Comparison of ENCODE assay signal across 10 cellular contexts in the genomic region with DNA sequence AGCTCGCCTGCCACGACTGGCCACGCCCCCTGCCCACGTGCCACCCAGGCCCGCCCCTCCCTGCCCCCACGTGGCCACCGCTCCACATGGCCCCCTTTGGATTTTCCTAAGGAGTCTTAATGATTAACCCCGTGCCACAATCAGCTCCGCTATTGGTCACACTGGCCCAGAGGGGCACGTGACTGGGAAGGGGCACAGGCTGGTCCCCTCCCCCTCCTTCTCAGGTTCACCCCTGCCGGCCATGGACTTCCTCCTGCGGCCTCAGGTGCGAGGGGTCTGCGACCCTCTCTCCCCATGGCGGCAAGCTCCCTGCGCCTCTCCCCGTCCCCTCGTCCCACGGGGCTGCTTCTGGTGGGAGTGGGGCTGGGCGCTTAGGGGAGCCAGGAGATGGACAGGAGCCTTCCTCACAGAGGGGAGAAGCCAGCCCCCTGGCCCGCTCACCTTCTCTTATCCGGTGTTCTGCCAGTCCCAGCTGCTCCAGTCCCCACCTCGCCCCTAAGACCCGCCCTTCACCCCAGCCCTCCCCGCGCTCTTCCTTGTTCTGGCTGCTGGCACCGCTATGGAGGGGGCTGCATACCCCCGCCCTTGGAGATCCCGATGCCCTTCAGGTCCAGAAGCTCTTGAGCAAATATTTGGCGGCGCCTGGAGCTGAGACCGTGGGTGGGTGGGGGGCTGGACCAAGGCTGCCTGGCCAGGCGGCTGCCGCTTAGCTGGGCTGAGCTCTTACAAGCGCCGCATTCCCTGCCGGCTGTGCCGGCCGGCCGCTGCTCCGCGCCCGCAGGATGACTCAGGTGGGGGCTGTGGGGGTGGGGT. TPM values are rescaled to one million over a fixed set of nuclear protein-coding genes. Genes with fewer than 3 reads are reported as not detected.
DNase-seq lines count a peak whose midpoint lies in the region; ATAC-seq, FAIRE-seq and TF ChIP-seq lines count a peak whose summit lies in the region.
"Had no signal": no experiment of that assay in that cellular context is flagged by ENCODE, and none has a peak within 500 bp of the region (broad histone marks: within the 10 kb centered on the region; RNA-seq: fewer than 3 reads in every experiment).

No MANE protein-coding gene starts in this region.

- CTCF ChIA-PET in A549 (lab: Yijun Ruan, JAX) = interaction anchor here (1.3 to 5.7 kb wide), 12 partner anchors 10 to 164 kb away, joined by 3 to 64 read pairs (median 8); a partner anchor contains a TSS
- CTCF ChIA-PET in H1 (lab: Charles Lee; ENCODE audit: partially characterized antibody) = interaction anchor here (0.9 to 9.7 kb wide), 21 partner anchors 10 to 181 kb away, joined by 3 to 88 read pairs (median 4); a partner anchor contains a TSS

- peak overlapping the region; percentile 93 for H4K91ac ChIP-seq in H1 (replicated peaks; ENCODE audit: insufficient read length, low read length)

- H3K4ac ChIP-seq in H1 (replicated peaks; ENCODE audit: insufficient read length, low read depth, low read length) = no peak overlapping the region
- no peak overlapping the region for H3K4ac ChIP-seq in mesendoderm (ENCODE audit: low read depth, low read length)

- no peak for TF ChIP-seq CTCF in A549 (IDR thresholded peaks at IDR 0.05)
- TF ChIP-seq CTCF in Loucy (conservative IDR thresholded peaks at IDR 0.05; ENCODE audit: low read length) = no peak
- no peak for TF ChIP-seq CTCF in H1 (IDR thresholded peaks at IDR 0.05; ENCODE audit: control extremely low read depth in 1 of 3, insufficient read depth in 1 of 3, low read depth in 1 of 3, low read length in 3 of 3)
- TF ChIP-seq CTCF in MM.1S (IDR thresholded peaks at IDR 0.05; ENCODE audit: low read length) = no peak

- peaks cover 25% of the 10 kb centered on the region; the same call in 1 of the 2 replicates for H3K36me3 ChIP-seq in Loucy (ENCODE audit: insufficient read depth, low read length)
- peaks cover 3 to 28% (median 14%) of the 10 kb centered on the region in 4 experiments; a peak in 6 of 8 replicates for H3K36me3 ChIP-seq in H1 (ENCODE audit: control insufficient read depth in 2 of 4, insufficient read depth in 4 of 4, low read length in 3 of 4)
- H3K36me3 ChIP-seq in mesendoderm (ENCODE audit: control insufficient read depth, insufficient read depth, low read length) = peaks cover 2% of the 10 kb centered on the region
- no peaks in the 10 kb centered on the region for H3K36me3 ChIP-seq in MM.1S (replicated peaks; ENCODE audit: insufficient read depth, low read length)

- POLR2A ChIA-PET in A549 (lab: Yijun Ruan, JAX) = interaction anchor here (0.5 to 2.2 kb wide), 9 partner anchors 8 to 85 kb away, joined by 3 to 20 read pairs (median 6); a partner anchor contains a TSS
- POLR2A ChIA-PET in H1 (lab: Charles Lee; ENCODE audit: partially characterized antibody) = interaction anchor here (0.7 to 7.9 kb wide), 15 partner anchors 8 to 190 kb away, joined by 3 to 77 read pairs (median 5); a partner anchor contains a TSS

- H2AK5ac ChIP-seq in H1 (ENCODE audit: low read depth, low read length) = no peak overlapping the region; the same call in 1 of the 2 replicates
- no peak overlapping the region for H2AK5ac ChIP-seq in mesendoderm (ENCODE audit: low read length)

- H2AFZ ChIP-seq in Loucy (ENCODE audit: low read length) (no peak overlapping the region), H1 (ENCODE audit: low read length) (no peak overlapping the region), MM.1S (ENCODE audit: low read length) (no peak overlapping the region)

- H3K79me2 ChIP-seq in Loucy (ENCODE audit: insufficient read depth, low read length) = peaks cover 29% of the 10 kb centered on the region
- peaks cover 0 to 8% of the 10 kb centered on the region in 2 experiments; a peak in 1 of 4 replicates for H3K79me2 ChIP-seq in H1 (ENCODE audit: control insufficient read depth in 1 of 2, insufficient read depth in 2 of 2, low read length in 2 of 2)
- no peaks in the 10 kb centered on the region for H3K79me2 ChIP-seq in mesendoderm (ENCODE audit: control insufficient read depth, insufficient read depth, low read length)
- peaks cover 33% of the 10 kb centered on the region for H3K79me2 ChIP-seq in MM.1S (ENCODE audit: low read length)

- H4K20me1 ChIP-seq in Loucy (ENCODE audit: insufficient read depth, low read length, poor library complexity, severe bottlenecking) (peaks cover 28% of the 10 kb centered on the region), H1 (replicated peaks in 1 of 2; ENCODE audit: control insufficient read depth in 1 of 2, insufficient read depth in 2 of 2, low read length in 2 of 2) (peaks cover 5 to 9% of the 10 kb centered on the region in 2 experiments), MM.1S (ENCODE audit: insufficient read depth, low read length) (no peaks in the 10 kb centered on the region)

- H3K56ac ChIP-seq in H1 (replicated peaks; ENCODE audit: insufficient read length, low read depth, low read length) (peak overlapping the region; percentile 65), mesendoderm (ENCODE audit: low read length) (peak overlapping the region; percentile 89)

- H3K9me2 ChIP-seq in Loucy (replicated peaks; ENCODE audit: low read depth, low read length) = no peaks in the 10 kb centered on the region
- no peaks in the 10 kb centered on the region for H3K9me2 ChIP-seq in MM.1S (replicated peaks; ENCODE audit: insufficient read depth, low read length)

- H3K9ac ChIP-seq in Loucy (ENCODE audit: low read depth, low read length, poor library complexity, severe bottlenecking) = no peak overlapping the region
- H3K9ac ChIP-seq in H1 (replicated peaks in 1 of 4; ENCODE audit: extremely low read depth in 1 of 4, low read depth in 3 of 4, low read length in 3 of 4) = peak overlapping the region in 2 of 4 experiments; percentile 20 to 28; a peak in 2 of 7 replicates
- peak overlapping the region; percentile 76 for H3K9ac ChIP-seq in mesendoderm (ENCODE audit: low read length)
- H3K9ac ChIP-seq in MM.1S (ENCODE audit: low read length) = no peak overlapping the region

- no peak overlapping the region for H3K14ac ChIP-seq in H1 (ENCODE audit: insufficient read length)

- peak overlapping the region; percentile 87; the same call in 1 of the 2 replicates for H2BK5ac ChIP-seq in H1 (ENCODE audit: low read depth, low read length)
- H2BK5ac ChIP-seq in mesendoderm (ENCODE audit: low read length) = no peak overlapping the region

- H3K4me3 ChIP-seq in A549 (peak overlapping the region; percentile 86), Loucy (ENCODE audit: low read length, poor library complexity, severe bottlenecking) (peak overlapping the region; percentile 93), H1 (ENCODE audit: extremely low read depth in 1 of 4, insufficient read depth in 2 of 4, low read depth in 3 of 4, low read length in 4 of 4) (peak overlapping the region; percentile 36 to 91 (median 46)), mesendoderm (ENCODE audit: low read length) (peak overlapping the region; percentile 20), MM.1S (ENCODE audit: low read length) (no peak overlapping the region)

- H3K27me3 ChIP-seq in Loucy (ENCODE audit: insufficient read depth, low read length, poor library complexity, severe bottlenecking) = no peaks in the 10 kb centered on the region
- peaks cover 0 to 2% (median 0%) of the 10 kb centered on the region in 4 experiments; a peak in 2 of 7 replicates for H3K27me3 ChIP-seq in H1 (replicated peaks in 1 of 4; ENCODE audit: control insufficient read depth in 3 of 4, extremely low read depth in 1 of 4, insufficient read depth in 3 of 4, low read length in 3 of 4)
- H3K27me3 ChIP-seq in mesendoderm (ENCODE audit: insufficient read depth, low read length, poor library complexity) = no peaks in the 10 kb centered on the region
- H3K27me3 ChIP-seq in MM.1S (replicated peaks; ENCODE audit: insufficient read depth, low read length) = no peaks in the 10 kb centered on the region

- no peak overlapping the region for H3K23ac ChIP-seq in H1 (ENCODE audit: insufficient read length)
- H3K23ac ChIP-seq in mesendoderm (ENCODE audit: low read length) = peak overlapping the region; percentile 99

- peaks cover 37% of the 10 kb centered on the region for H3K4me1 ChIP-seq in A549
- H3K4me1 ChIP-seq in Loucy (ENCODE audit: insufficient read depth, low read length, poor library complexity, severe bottlenecking) = peaks cover 22% of the 10 kb centered on the region
- peaks cover 12 to 37% (median 32%) of the 10 kb centered on the region in 4 experiments for H3K4me1 ChIP-seq in H1 (replicated peaks in 1 of 4; ENCODE audit: control insufficient read depth in 3 of 4, insufficient read depth in 4 of 4, low read length in 3 of 4)
- peaks cover 18% of the 10 kb centered on the region for H3K4me1 ChIP-seq in mesendoderm (ENCODE audit: control insufficient read depth, low read depth, low read length)
- H3K4me1 ChIP-seq in MM.1S (ENCODE audit: low read length) = no peaks in the 10 kb centered on the region

- peak overlapping the region; percentile 89 for H4K5ac ChIP-seq in H1 (ENCODE audit: insufficient read length, low read depth, low read length)
- no peak overlapping the region for H4K5ac ChIP-seq in mesendoderm (ENCODE audit: low read length)

- H3K9me3 ChIP-seq in A549 = no peaks in the 10 kb centered on the region
- no peaks in the 10 kb centered on the region for H3K9me3 ChIP-seq in Loucy (ENCODE audit: insufficient read depth, low read depth, low read length)
- H3K9me3 ChIP-seq in H1 (ENCODE audit: insufficient read depth in 2 of 2, low read depth in 1 of 2, low read length in 1 of 2) = no peaks in the 10 kb centered on the region
- no peaks in the 10 kb centered on the region for H3K9me3 ChIP-seq in MM.1S (replicated peaks; ENCODE audit: insufficient read depth, low read length)

- DNase-seq in A549 (ENCODE audit: low read depth in 1 of 2, low spot score in 1 of 2) (peak; percentile 97 to 98), H1 (ENCODE audit: low read depth in 1 of 2, low spot score in 2 of 2) (peak; percentile 92 to 95), mesendoderm (peak; percentile 99), MM.1S (no peak), superior temporal gyrus (ENCODE audit: extremely low spot score) (no peak), NCI-H2196 treated with DMSO at 0.1 percent for 48 hours (lab: John Stamatoyannopoulos, UW; ENCODE audit: unreplicated experiment) (no peak)
- DNase-seq in activated naive CD4-positive, alpha-beta T cell treated with Interleukin-2 at 50 U/mL for 16 hours = no peak
- DNase-seq: activated CD4-positive, alpha-beta T cell treated with anti-CD3 and anti-CD28 coated beads, Interleukin-2, amount 50 U/mL, for 4 hours; naive thymus-derived CD8-positive, alpha-beta T cell had no signal

- peak overlapping the region; percentile 84; the same call in 1 of the 2 replicates for H2BK12ac ChIP-seq in H1 (ENCODE audit: low read depth, low read length)

- H2BK20ac ChIP-seq in H1 (ENCODE audit: low read length) = no peak overlapping the region

- peak; percentile 8 to 55; a peak in 5 of 6 replicates for ATAC-seq in A549
- ATAC-seq: naive thymus-derived CD8-positive, alpha-beta T cell had no signal

- H3K79me1 ChIP-seq in H1 (ENCODE audit: low read depth, low read length) (peaks cover 6% of the 10 kb centered on the region; the same call in 1 of the 2 replicates), mesendoderm (ENCODE audit: low read length) (peaks cover 6% of the 10 kb centered on the region)

- peaks cover 25% of the 10 kb centered on the region for H3K23me2 ChIP-seq in H1 (ENCODE audit: low read depth, low read length)

- TF ChIP-seq POLR2A in A549 (IDR thresholded peaks at IDR 0.05; ENCODE audit: low read length) (peak; percentile 31), H1 (IDR thresholded peaks at IDR 0.05; ENCODE audit: control extremely low read depth in 1 of 2, low read depth in 2 of 2, low read length in 2 of 2) (peak in 1 of 2 experiments; percentile 62; a peak in 2 of 3 replicates)

- WGBS in A549 (ENCODE audit: missing lambda C conversion rate) = 4% methylated on average over 10 of the region's 43 CpGs
- WGBS in H1 (ENCODE audit: extremely low coverage in 1 of 2, insufficient coverage in 1 of 2, insufficient read length in 1 of 2, insufficient replicate concordance in 2 of 2, low coverage in 1 of 2, low lambda C conversion rate in 2 of 2, missing lambda C conversion rate in 1 of 2), 2 experiments = 1% methylated on average over 33 of the region's 43 CpGs; no CpG with 5 or more reads in 1 of the 2 experiments
- no CpG with 5 or more reads among the region's 43 CpGs for WGBS in mesendoderm (ENCODE audit: extremely low coverage, insufficient coverage, low lambda C conversion rate)

- TF ChIP-seq RAD21 in A549 (conservative IDR thresholded peaks at IDR 0.05 in 1 of 2, IDR thresholded peaks at IDR 0.05 in 1 of 2) (no peak), H1 (IDR thresholded peaks at IDR 0.05 in 1 of 2, conservative IDR thresholded peaks at IDR 0.05 in 1 of 2; ENCODE audit: low read depth in 2 of 2, low read length in 2 of 2) (no peak)

- TF ChIP-seq EP300 in A549 (IDR thresholded peaks at IDR 0.05) (no peak), H1 (IDR thresholded peaks at IDR 0.05; ENCODE audit: borderline replicate concordance in 1 of 2, low read depth in 2 of 2, low read length in 2 of 2) (peak in 1 of 2 experiments; percentile 19; a peak in 1 of 3 replicates)

- peak overlapping the region; percentile 83; the same call in 1 of the 2 replicates for H4K8ac ChIP-seq in H1 (ENCODE audit: extremely low read depth, insufficient read depth, low read length)
- H4K8ac ChIP-seq in mesendoderm (ENCODE audit: low read depth, low read length) = no peak overlapping the region

- peak overlapping the region; percentile 99 for H3K27ac ChIP-seq in A549
- peak overlapping the region; percentile 69; the same call in 1 of the 2 replicates for H3K27ac ChIP-seq in H1 (ENCODE audit: low read depth, low read length)
- peak overlapping the region; percentile 14 for H3K27ac ChIP-seq in mesendoderm (ENCODE audit: low read depth, low read length)
- no peak overlapping the region for H3K27ac ChIP-seq in MM.1S (ENCODE audit: low read length)

- FAIRE-seq in A549 (lab: Jason Lieb, UNC) (no peak), H1 (lab: Jason Lieb, UNC) (no peak)

- H3K18ac ChIP-seq in H1 (ENCODE audit: extremely low read depth, low read length) (peak overlapping the region; percentile 95), mesendoderm (ENCODE audit: low read length) (peak overlapping the region; percentile 46)

- H3K4me2 ChIP-seq in A549 = peak overlapping the region; percentile 92
- peak overlapping the region; percentile 94 for H3K4me2 ChIP-seq in Loucy (ENCODE audit: low read depth, low read length, poor library complexity, severe bottlenecking)
- H3K4me2 ChIP-seq in H1 (ENCODE audit: insufficient read depth in 1 of 2, low read depth in 2 of 2, low read length in 2 of 2) = peak overlapping the region; percentile 86 to 88
- H3K4me2 ChIP-seq in mesendoderm (ENCODE audit: low read length) = peak overlapping the region; percentile 90
- H3K4me2 ChIP-seq in MM.1S (ENCODE audit: low read depth, low read length) = no peak overlapping the region

- no peak overlapping the region for H2BK120ac ChIP-seq in H1 (replicated peaks; ENCODE audit: low read depth, low read length)
- H2BK120ac ChIP-seq in mesendoderm (ENCODE audit: low read depth, low read length) = no peak overlapping the region

- H3F3A ChIP-seq in Loucy (ENCODE audit: low read depth) = no peaks in the 10 kb centered on the region
- H3F3A ChIP-seq in MM.1S (ENCODE audit: insufficient read depth, low read length) = peaks cover 12% of the 10 kb centered on the region

- H2BK15ac ChIP-seq in H1 (ENCODE audit: low read length) (no peak overlapping the region), mesendoderm (replicated peaks; ENCODE audit: low read depth) (no peak overlapping the region)

RNA-seq across cellular contexts. Expression of a gene that starts 3.2 kb away (rescaled TPM):
- polyA plus RNA-seq in A549 (2011; rRNA removed) = 99.6 and 112 TPM in 2 replicates
- polyA plus RNA-seq in A549 (2012; cell fraction: cytosol; rRNA removed) = 227 and 233 TPM in 2 replicates
- 658 and 805 TPM in 2 replicates for polyA plus RNA-seq in A549 (2012; cell fraction: nucleus; rRNA removed)
- polyA plus RNA-seq in A549 (2017; fragmentation: RNase III; extraction: RNeasy Plus Mini Kit Qiagen cat#74134 plus additional on column Dnase treatment) = 253 to 280 TPM (median 275 TPM) in 3 replicates
- polyA minus RNA-seq in A549 (2011; rRNA and poly(A)+ RNA removed) = 118 and 170 TPM in 2 replicates
- 147 and 148 TPM in 2 replicates for total RNA-seq in H1 (2021; fragmentation: NEBNext Ultra II Directional; extraction: Animal tissue kit (Norgen Biotek cat#: 25700))
- 72.6 and 105 TPM in 2 replicates for polyA plus RNA-seq in H1 (2011; rRNA removed)
- 64.0 TPM for polyA plus RNA-seq in H1 (2011; cell fraction: cytosol; rRNA removed)
- 293 TPM for polyA plus RNA-seq in H1 (2011; cell fraction: nucleus; rRNA removed)
- 60.3 to 144 TPM (median 135 TPM) in 4 replicates for polyA plus RNA-seq in H1 (2012, experiment 1 of 2)
- polyA plus RNA-seq in H1 (2012, experiment 2 of 2) = 178 TPM
- 120 TPM for polyA plus RNA-seq in H1 (2013, experiment 1 of 2)
- 123 TPM for polyA plus RNA-seq in H1 (2013, experiment 2 of 2)
- polyA minus RNA-seq in H1 (2011; rRNA and poly(A)+ RNA removed) = 42.9 and 53.5 TPM in 2 replicates
- polyA minus RNA-seq in H1 (2011; cell fraction: cytosol; rRNA and poly(A)+ RNA removed) = 63.4 TPM
- 68.4 TPM for polyA minus RNA-seq in H1 (2011; cell fraction: nucleus; rRNA and poly(A)+ RNA removed)
- polyA plus RNA-seq in mesendoderm (2013, experiment 1 of 2) = 51.8 TPM
- polyA plus RNA-seq in mesendoderm (2013, experiment 2 of 2) = 53.3 TPM

RNA-seq across cellular contexts. Expression of a gene that starts 4.9 kb away (rescaled TPM):
- polyA plus RNA-seq in A549 (2011; rRNA removed) (29.6 and 30.0 TPM in 2 replicates), A549 (2017; fragmentation: RNase III; extraction: RNeasy Plus Mini Kit Qiagen cat#74134 plus additional on column Dnase treatment) (41.2 to 51.0 TPM (median 50.3 TPM) in 3 replicates), H1 (2011; rRNA removed) (37.2 and 47.8 TPM in 2 replicates)
- 45.6 and 54.0 TPM in 2 replicates for polyA plus RNA-seq in A549 (2012; cell fraction: cytosol; rRNA removed)
- 38.0 and 53.8 TPM in 2 replicates for polyA plus RNA-seq in A549 (2012; cell fraction: nucleus; rRNA removed)
- 31.2 and 48.9 TPM in 2 replicates for polyA minus RNA-seq in A549 (2011; rRNA and poly(A)+ RNA removed)
- 22.7 and 22.8 TPM in 2 replicates for total RNA-seq in H1 (2021; fragmentation: NEBNext Ultra II Directional; extraction: Animal tissue kit (Norgen Biotek cat#: 25700))
- 30.4 TPM for polyA plus RNA-seq in H1 (2011; cell fraction: cytosol; rRNA removed)
- polyA plus RNA-seq in H1 (2011; cell fraction: nucleus; rRNA removed) = 29.0 TPM
- 23.4 to 31.3 TPM (median 27.8 TPM) in 4 replicates for polyA plus RNA-seq in H1 (2012, experiment 1 of 2)
- polyA plus RNA-seq in H1 (2012, experiment 2 of 2) = 24.6 TPM
- 20.9 TPM for polyA plus RNA-seq in H1 (2013, experiment 1 of 2)
- polyA plus RNA-seq in H1 (2013, experiment 2 of 2) = 19.9 TPM
- 20.8 and 22.0 TPM in 2 replicates for polyA minus RNA-seq in H1 (2011; rRNA and poly(A)+ RNA removed)
- polyA minus RNA-seq in H1 (2011; cell fraction: cytosol; rRNA and poly(A)+ RNA removed) = 8.8 TPM
- polyA minus RNA-seq in H1 (2011; cell fraction: nucleus; rRNA and poly(A)+ RNA removed) = 14.2 TPM
- 9.7 TPM for polyA plus RNA-seq in mesendoderm (2013, experiment 1 of 2)
- polyA plus RNA-seq in mesendoderm (2013, experiment 2 of 2) = 10.1 TPM

RNA-seq across cellular contexts. Expression of a gene that starts 14.3 kb away (rescaled TPM):
- 4.1 and 4.4 TPM in 2 replicates for polyA plus RNA-seq in A549 (2011; rRNA removed)
- 5.4 and 6.4 TPM in 2 replicates for polyA plus RNA-seq in A549 (2012; cell fraction: cytosol; rRNA removed)
- 82.7 and 90.1 TPM in 2 replicates for polyA plus RNA-seq in A549 (2012; cell fraction: nucleus; rRNA removed)
- polyA plus RNA-seq in A549 (2017; fragmentation: RNase III; extraction: RNeasy Plus Mini Kit Qiagen cat#74134 plus additional on column Dnase treatment) = 7.5 to 11.4 TPM (median 9.8 TPM) in 3 replicates
- 0.70 and 1.9 TPM in 2 replicates for polyA minus RNA-seq in A549 (2011; rRNA and poly(A)+ RNA removed)
- 1.4 and 1.9 TPM in 2 replicates for total RNA-seq in H1 (2021; fragmentation: NEBNext Ultra II Directional; extraction: Animal tissue kit (Norgen Biotek cat#: 25700))
- polyA plus RNA-seq in H1 (2011; rRNA removed) = 1.6 and 4.3 TPM in 2 replicates
- 2.6 TPM for polyA plus RNA-seq in H1 (2011; cell fraction: cytosol; rRNA removed)
- polyA plus RNA-seq in H1 (2011; cell fraction: nucleus; rRNA removed) = 17.4 TPM
- polyA plus RNA-seq in H1 (2012, experiment 1 of 2) = 3.1 to 5.6 TPM (median 4.2 TPM) in 4 replicates
- 2.4 TPM for polyA plus RNA-seq in H1 (2012, experiment 2 of 2)
- 0.87 TPM for polyA plus RNA-seq in H1 (2013, experiment 1 of 2)
- 0.74 TPM for polyA plus RNA-seq in H1 (2013, experiment 2 of 2)
- 0.27 and 0.88 TPM in 2 replicates for polyA minus RNA-seq in H1 (2011; rRNA and poly(A)+ RNA removed)
- polyA minus RNA-seq in H1 (2011; cell fraction: cytosol; rRNA and poly(A)+ RNA removed) = 0.73 TPM
- 2.1 TPM for polyA minus RNA-seq in H1 (2011; cell fraction: nucleus; rRNA and poly(A)+ RNA removed)
- 0.27 TPM for polyA plus RNA-seq in mesendoderm (2013, experiment 1 of 2)
- 0.31 TPM for polyA plus RNA-seq in mesendoderm (2013, experiment 2 of 2)
- polyA plus RNA-seq: naive thymus-derived CD8-positive, alpha-beta T cell had no signal

RNA-seq across cellular contexts. Expression of a gene that starts 18.0 kb away (rescaled TPM):
- polyA plus RNA-seq in A549 (2011; rRNA removed) (38.5 and 51.7 TPM in 2 replicates), A549 (2017; fragmentation: RNase III; extraction: RNeasy Plus Mini Kit Qiagen cat#74134 plus additional on column Dnase treatment) (66.0 to 78.6 TPM (median 72.4 TPM) in 3 replicates), H1 (2011; rRNA removed) (84.0 and 116 TPM in 2 replicates)
- 105 and 138 TPM in 2 replicates for polyA plus RNA-seq in A549 (2012; cell fraction: cytosol; rRNA removed)
- polyA plus RNA-seq in A549 (2012; cell fraction: nucleus; rRNA removed) = 515 and 603 TPM in 2 replicates
- polyA minus RNA-seq in A549 (2011; rRNA and poly(A)+ RNA removed) = 49.4 and 58.9 TPM in 2 replicates
- 39.4 and 43.8 TPM in 2 replicates for total RNA-seq in H1 (2021; fragmentation: NEBNext Ultra II Directional; extraction: Animal tissue kit (Norgen Biotek cat#: 25700))
- polyA plus RNA-seq in H1 (2011; cell fraction: cytosol; rRNA removed) = 87.9 TPM
- polyA plus RNA-seq in H1 (2011; cell fraction: nucleus; rRNA removed) = 383 TPM
- polyA plus RNA-seq in H1 (2012, experiment 1 of 2) = 34.8 to 66.7 TPM (median 56.9 TPM) in 4 replicates
- 59.3 TPM for polyA plus RNA-seq in H1 (2012, experiment 2 of 2)
- polyA plus RNA-seq in H1 (2013, experiment 1 of 2) = 53.6 TPM
- polyA plus RNA-seq in H1 (2013, experiment 2 of 2) = 45.8 TPM
- 28.6 and 30.4 TPM in 2 replicates for polyA minus RNA-seq in H1 (2011; rRNA and poly(A)+ RNA removed)
- polyA minus RNA-seq in H1 (2011; cell fraction: cytosol; rRNA and poly(A)+ RNA removed) = 25.5 TPM
- 71.3 TPM for polyA minus RNA-seq in H1 (2011; cell fraction: nucleus; rRNA and poly(A)+ RNA removed)
- 29.3 TPM for polyA plus RNA-seq in mesendoderm (2013, experiment 1 of 2)
- 27.9 TPM for polyA plus RNA-seq in mesendoderm (2013, experiment 2 of 2)

RNA-seq across cellular contexts. Expression of a gene that starts 20.7 kb away (rescaled TPM):
- polyA plus RNA-seq in A549 (2011; rRNA removed) (12.4 and 14.0 TPM in 2 replicates), A549 (2017; fragmentation: RNase III; extraction: RNeasy Plus Mini Kit Qiagen cat#74134 plus additional on column Dnase treatment) (31.5 to 37.7 TPM (median 37.3 TPM) in 3 replicates), H1 (2011; rRNA removed) (56.2 and 85.7 TPM in 2 replicates)
- 45.5 and 65.8 TPM in 2 replicates for polyA plus RNA-seq in A549 (2012; cell fraction: cytosol; rRNA removed)
- polyA plus RNA-seq in A549 (2012; cell fraction: nucleus; rRNA removed) = 65.1 and 82.1 TPM in 2 replicates
- polyA minus RNA-seq in A549 (2011; rRNA and poly(A)+ RNA removed) = 4.1 and 6.0 TPM in 2 replicates
- total RNA-seq in H1 (2021; fragmentation: NEBNext Ultra II Directional; extraction: Animal tissue kit (Norgen Biotek cat#: 25700)) = 41.4 and 48.7 TPM in 2 replicates
- polyA plus RNA-seq in H1 (2011; cell fraction: cytosol; rRNA removed) = 38.5 TPM
- polyA plus RNA-seq in H1 (2011; cell fraction: nucleus; rRNA removed) = 77.0 TPM
- polyA plus RNA-seq in H1 (2012, experiment 1 of 2) = 23.7 to 47.4 TPM (median 42.5 TPM) in 4 replicates
- 45.8 TPM for polyA plus RNA-seq in H1 (2012, experiment 2 of 2)
- 69.9 TPM for polyA plus RNA-seq in H1 (2013, experiment 1 of 2)
- 77.4 TPM for polyA plus RNA-seq in H1 (2013, experiment 2 of 2)
- 6.5 and 7.1 TPM in 2 replicates for polyA minus RNA-seq in H1 (2011; rRNA and poly(A)+ RNA removed)
- polyA minus RNA-seq in H1 (2011; cell fraction: cytosol; rRNA and poly(A)+ RNA removed) = 18.8 TPM
- polyA minus RNA-seq in H1 (2011; cell fraction: nucleus; rRNA and poly(A)+ RNA removed) = 14.7 TPM
- polyA plus RNA-seq in mesendoderm (2013, experiment 1 of 2) = 43.1 TPM
- polyA plus RNA-seq in mesendoderm (2013, experiment 2 of 2) = 42.0 TPM

Comparison
In these comparisons a context has a peak if more than half of its experiments do, and no peak if none do; other contexts are left out.
1. DNase-seq: peak in A549 (2 of 2), H1 (2 of 2) and mesendoderm (single experiment); none in MM.1S (single experiment), superior temporal gyrus (single experiment), NCI-H2196 treated with DMSO at 0.1 percent for 48 hours (single experiment) and activated naive CD4-positive, alpha-beta T cell treated with Interleukin-2 at 50 U/mL for 16 hours (single experiment).